ENCODE assay signal across 23 cellular contexts in the genomic region with DNA sequence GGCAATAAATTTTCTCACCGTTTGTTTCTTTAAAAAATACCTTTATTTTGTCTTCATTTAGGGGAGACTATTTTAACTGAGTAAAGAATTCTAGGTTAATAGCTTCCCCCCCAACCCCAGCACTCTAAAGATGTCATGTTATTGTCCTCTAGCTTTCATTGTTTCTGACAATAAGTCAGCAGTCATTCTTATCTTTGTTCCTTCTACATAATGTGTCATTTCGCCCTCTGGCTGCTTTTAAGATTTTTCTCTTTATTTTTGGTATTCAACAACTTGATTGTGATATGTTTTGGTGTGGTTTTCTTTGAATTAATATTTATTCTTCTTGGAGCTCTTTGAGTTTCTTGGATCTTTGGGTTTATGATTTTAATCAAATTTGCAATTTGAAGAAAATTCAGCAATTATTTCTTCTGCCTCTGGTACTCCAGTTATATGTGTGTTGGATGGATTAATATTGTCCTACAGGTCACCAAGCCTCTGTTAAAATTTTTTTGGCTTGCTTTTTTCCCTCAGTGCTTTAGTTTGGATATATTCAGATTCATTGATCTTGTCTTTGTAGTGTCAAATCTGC.
"Had no signal": no experiment of that assay in that cellular context is flagged by ENCODE, and none has a peak within 500 bp of the region (broad histone marks: within the 10 kb centered on the region; RNA-seq: fewer than 3 reads in every experiment).

No MANE protein-coding gene starts in this region.

- DNase-seq: activated CD4-positive, alpha-beta T cell treated with anti-CD3 and anti-CD28 coated beads for 36 hours; activated CD4-positive, CD25-positive, alpha-beta regulatory T cell; activated CD8-positive, alpha-beta memory T cell treated with anti-CD3 and anti-CD28 coated beads, Interleukin-2, amount 10 ng/mL, durations not matched to agents 7 days and 5 days; activated CD8-positive, alpha-beta T cell treated with anti-CD3 and anti-CD28 coated beads, Interleukin-2, amount 10 ng/mL, durations not matched to agents 7 days and 5 days; activated naive CD4-positive, alpha-beta T cell; activated T-cell treated with anti-CD3 and anti-CD28 coated beads, Interleukin-2, amount 50 U/mL, for 72 hours; anterior cingulate cortex; foreskin keratinocyte; heart right ventricle; naive B cell; nephron progenitor cell; ovary; stimulated activated CD4-positive, alpha-beta T cell treated with anti-CD3 and anti-CD28 coated beads, Interleukin-12 subunit alpha, Interleukin-12 subunit beta, amount 100 ng/mL, for 4 hours; stimulated activated CD4-positive, alpha-beta T cell treated with anti-CD3 and anti-CD28 coated beads, Interleukin-4, amount 100 ng/mL, for 1 hour; stimulated activated naive CD8-positive, alpha-beta T cell treated with anti-CD3 and anti-CD28 coated beads, Interleukin-15, Interleukin-2, amounts not matched to agents 100 U/mL and 50 U/mL, for 24 hours; testis; transverse colon had no signal

- FAIRE-seq: bronchial epithelial cell had no signal

- H3K27me3 ChIP-seq: esophagus muscularis mucosa, foreskin keratinocyte, heart right ventricle, neutrophil, ovary, testis, transverse colon had no signal

- ATAC-seq: activated CD4-positive, alpha-beta T cell treated with anti-CD3 and anti-CD28 coated beads for 36 hours; activated CD8-positive, alpha-beta memory T cell treated with anti-CD3 and anti-CD28 coated beads, Interleukin-2, amount 10 ng/mL, durations not matched to agents 7 days and 5 days; activated CD8-positive, alpha-beta T cell treated with anti-CD3 and anti-CD28 coated beads, Interleukin-2, amount 10 ng/mL, durations not matched to agents 7 days and 5 days; activated naive CD4-positive, alpha-beta T cell treated with anti-CD3 and anti-CD28 coated beads, Interleukin-2, amount 50 U/mL, for 72 hours; activated T-cell treated with anti-CD3 and anti-CD28 coated beads, Interleukin-2, amount 50 U/mL, for 72 hours; foreskin keratinocyte; heart right ventricle; sciatic nerve; stimulated activated naive CD8-positive, alpha-beta T cell treated with anti-CD3 and anti-CD28 coated beads, Interleukin-15, Interleukin-2, amounts not matched to agents 100 U/mL and 50 U/mL, for 24 hours had no signal

- H3K27ac ChIP-seq: esophagus muscularis mucosa, foreskin keratinocyte, heart right ventricle, neutrophil, ovary, skin epidermis, testis, transverse colon had no signal

- H3K4me3 ChIP-seq: esophagus muscularis mucosa, heart right ventricle, ovary, skin epidermis, testis, transverse colon had no signal

- H3K9me3 ChIP-seq: neutrophil, ovary, testis had no signal

- H3K4me1 ChIP-seq: foreskin keratinocyte, heart right ventricle, testis, transverse colon had no signal

- H3K36me3 ChIP-seq: esophagus muscularis mucosa, heart right ventricle, neutrophil, ovary, transverse colon had no signal
